ENCODE assay signal across 11 cellular contexts in genomic region chr1:16765731-16766605, GRCh38. TPM values are rescaled to one million over a fixed set of nuclear protein-coding genes. Genes with fewer than 3 reads are reported as not detected.
DNase-seq lines count a peak whose midpoint lies in the region; FAIRE-seq and TF ChIP-seq lines count a peak whose summit lies in the region.
"Not testable (repeated sequence)": the region's sequence is repeated elsewhere in the genome, so short reads cannot be mapped to it uniquely, and the experiment has no call there.
"Had no signal": no experiment of that assay in that cellular context is flagged by ENCODE, and none has a peak within 500 bp of the region (broad histone marks: within the 10 kb centered on the region; RNA-seq: fewer than 3 reads in every experiment).

No MANE protein-coding gene starts in this region.

- H3K27me3 Mint-ChIP-seq in progenitor cell of endocrine pancreas: not testable (repeated sequence)

- not testable (repeated sequence) for H3K27me3 ChIP-seq in BE2C; keratinocyte (ENCODE audit: control insufficient read depth, extremely low read depth, insufficient read depth, low read length); stomach smooth muscle (ENCODE audit: control insufficient read depth in 1 of 2, insufficient read depth in 2 of 2, low read length in 2 of 2)
- H3K27me3 ChIP-seq in mesenchymal stem cell (ENCODE audit: control insufficient read depth in 1 of 2, insufficient read depth in 1 of 2, low read length in 2 of 2): peaks cover 0 to 38% of the 10 kb centered on the region in 2 experiments

- H2AFZ ChIP-seq in keratinocyte (ENCODE audit: control insufficient read depth, low read length); mesenchymal stem cell (ENCODE audit: low read depth, low read length): not testable (repeated sequence)

- peak overlapping the region; percentile 41 for H3K4me2 ChIP-seq in keratinocyte (ENCODE audit: control insufficient read depth, extremely low read depth, insufficient read depth, low read depth, low read length)
- peak overlapping the region; percentile 42 for H3K4me2 ChIP-seq in mesenchymal stem cell (ENCODE audit: low read length, poor library complexity, severe bottlenecking)

- not testable (repeated sequence) for H3K4me3 ChIP-seq in BE2C (ENCODE audit: low read depth, low read length); keratinocyte (ENCODE audit: control insufficient read depth in 2 of 3, extremely low read depth in 1 of 3, insufficient read depth in 2 of 3, low read depth in 1 of 3, low read length in 3 of 3)
- peak overlapping the region in 1 of 2 experiments; percentile 59 for H3K4me3 ChIP-seq in mesenchymal stem cell (ENCODE audit: insufficient read depth in 1 of 2, low read depth in 1 of 2, low read length in 2 of 2)
- H3K4me3 ChIP-seq in stomach smooth muscle (ENCODE audit: low read length in 2 of 2): peak overlapping the region in 1 of 2 donors; percentile 35

- not testable (repeated sequence) for H3K79me1 ChIP-seq in mesenchymal stem cell (replicated peaks; ENCODE audit: low read length, poor library complexity, severe bottlenecking)

- not testable (repeated sequence) for H3K9me3 ChIP-seq in BE2C; keratinocyte (ENCODE audit: control insufficient read depth, low read depth, low read length); mesenchymal stem cell (ENCODE audit: control insufficient read depth, low read length); stomach smooth muscle (ENCODE audit: control insufficient read depth in 2 of 2, low read length in 2 of 2)

- not testable (repeated sequence) for H3K9me3 Mint-ChIP-seq in progenitor cell of endocrine pancreas (ENCODE audit: low read depth)

- not testable (repeated sequence) for H4K91ac ChIP-seq in mesenchymal stem cell (ENCODE audit: low read length)

- H3K18ac ChIP-seq in mesenchymal stem cell (ENCODE audit: low read depth in 1 of 2, low read length in 2 of 2): not testable (repeated sequence)

- H3K36me3 ChIP-seq in BE2C; keratinocyte (ENCODE audit: control insufficient read depth in 2 of 2, extremely low read depth in 1 of 2, insufficient read depth in 2 of 2, low read length in 2 of 2); mesenchymal stem cell (ENCODE audit: control insufficient read depth in 1 of 2, insufficient read depth in 2 of 2, low read depth in 1 of 2, low read length in 2 of 2); stomach smooth muscle (ENCODE audit: control insufficient read depth in 2 of 2, insufficient read depth in 2 of 2, low read length in 2 of 2): not testable (repeated sequence)

- peak; percentile 38 for DNase-seq in BE2C
- DNase-seq in NCI-H146 (lab: John Stamatoyannopoulos, UW): peak; percentile 60
- peak; percentile 24 for DNase-seq in globus pallidus (ENCODE audit: low spot score)
- not testable (repeated sequence) for DNase-seq in keratinocyte (ENCODE audit: low read depth, low spot score); mesenchymal stem cell; progenitor cell of endocrine pancreas (ENCODE audit: low spot score, unreplicated experiment)

- peaks cover 29% of the 10 kb centered on the region for H3K4me1 Mint-ChIP-seq in progenitor cell of endocrine pancreas (ENCODE audit: low read depth)

- peak overlapping the region; percentile 64 for H3K27ac Mint-ChIP-seq in progenitor cell of endocrine pancreas

- H4K8ac ChIP-seq in mesenchymal stem cell (ENCODE audit: low read length): not testable (repeated sequence)

- not testable (repeated sequence) for TF ChIP-seq CTCF in BE2C (IDR thresholded peaks at IDR 0.05; ENCODE audit: low read depth, low read length); keratinocyte (optimal IDR thresholded peaks at IDR 0.05 in 1 of 3, IDR thresholded peaks at IDR 0.05 in 1 of 3, conservative IDR thresholded peaks at IDR 0.05 in 1 of 3; ENCODE audit: extremely low read depth in 1 of 3, insufficient read depth in 2 of 3, low read length in 3 of 3); progenitor cell of endocrine pancreas (IDR thresholded peaks at IDR 0.05; ENCODE audit: unreplicated experiment)

- H3K79me2 ChIP-seq in keratinocyte (ENCODE audit: control insufficient read depth, insufficient read depth, low read length): not testable (repeated sequence)

- dilution Hi-C loops in keratinocyte (cut with MboI; ENCODE audit: extremely low pct_ligation_motif_present, low sequenced_read_pairs): not testable (repeated sequence)

- H3K4ac ChIP-seq in mesenchymal stem cell (ENCODE audit: low read depth in 1 of 2, low read length in 2 of 2): not testable (repeated sequence)

- not testable (repeated sequence) for H3K9ac ChIP-seq in keratinocyte (ENCODE audit: control insufficient read depth, extremely low read depth, insufficient read depth, low read length); mesenchymal stem cell (ENCODE audit: low read length); stomach smooth muscle (ENCODE audit: low read length in 2 of 2)

- H2BK120ac ChIP-seq in mesenchymal stem cell (ENCODE audit: low read depth, low read length): not testable (repeated sequence)

- H3K36me3 Mint-ChIP-seq in progenitor cell of endocrine pancreas (ENCODE audit: insufficient read depth): not testable (repeated sequence)

- not testable (repeated sequence) for H4K20me1 ChIP-seq in keratinocyte (ENCODE audit: control insufficient read depth, extremely low read depth, insufficient read depth, low read length)

- not testable (repeated sequence) for H3K23ac ChIP-seq in mesenchymal stem cell (ENCODE audit: low read length in 2 of 2)

- H3K4me1 ChIP-seq in BE2C; stomach smooth muscle (ENCODE audit: control insufficient read depth, insufficient read depth, low read length): not testable (repeated sequence)
- H3K4me1 ChIP-seq in keratinocyte (ENCODE audit: control insufficient read depth, extremely low read depth, insufficient read depth, low read length) (peaks cover 11% of the 10 kb centered on the region), mesenchymal stem cell (ENCODE audit: control insufficient read depth, insufficient read depth, low read depth, low read length) (peaks cover 25% of the 10 kb centered on the region)

- not testable (repeated sequence) for H3K4me3 Mint-ChIP-seq in progenitor cell of endocrine pancreas (ENCODE audit: low read depth)

- H3K14ac ChIP-seq in mesenchymal stem cell (ENCODE audit: low read length in 2 of 2): not testable (repeated sequence)

- FAIRE-seq in keratinocyte (lab: Jason Lieb, UNC): not testable (repeated sequence)

- not testable (repeated sequence) for H3K9me1 ChIP-seq in keratinocyte (ENCODE audit: control insufficient read depth, extremely low read depth, insufficient read depth, low read length)

- H2BK5ac ChIP-seq in mesenchymal stem cell (ENCODE audit: low read depth, low read length, poor library complexity, severe bottlenecking): peak overlapping the region; percentile 81

- 82% methylated on average over 16 of the region's 31 CpGs for WGBS in mesenchymal stem cell

- not testable (repeated sequence) for H2BK12ac ChIP-seq in mesenchymal stem cell (ENCODE audit: low read length in 2 of 2)

- H2BK15ac ChIP-seq in mesenchymal stem cell (ENCODE audit: low read depth, poor library complexity, severe bottlenecking): not testable (repeated sequence)

- H3K27ac ChIP-seq in cingulate gyrus (ENCODE audit: low read depth, low read length) (peak overlapping the region; percentile 58), mesenchymal stem cell (ENCODE audit: low read length, poor library complexity, severe bottlenecking) (peak overlapping the region; percentile 83), stomach smooth muscle (ENCODE audit: low read length) (peak overlapping the region; percentile 73)
- not testable (repeated sequence) for H3K27ac ChIP-seq in keratinocyte (ENCODE audit: control insufficient read depth, insufficient read depth, low read length)

- peak overlapping the region; percentile 100 for H2AK5ac ChIP-seq in mesenchymal stem cell (ENCODE audit: low read length, severe bottlenecking)

RNA-seq across cellular contexts. Expression of gene RNU1-4, which starts 25.7 kb away (rescaled TPM):
- polyA plus RNA-seq in BE2C (2012; ENCODE audit: insufficient read depth, insufficient read length, low read depth): 5.0 TPM
- 66.0 to 67.0 TPM in 2 of 3 replicates, not detected in the other for polyA plus RNA-seq in keratinocyte
- polyA plus RNA-seq in keratinocyte (2011; ENCODE audit: low read depth): not detected
- not detected in 2 replicates for polyA plus RNA-seq in keratinocyte (2011; cell fraction: cytosol; rRNA removed)
- under 0.01 TPM in 2 replicates for polyA plus RNA-seq in keratinocyte (2011; cell fraction: nucleus; rRNA removed)
- polyA plus RNA-seq in keratinocyte (2012; ENCODE audit: low replicate concordance): not detected in 2 replicates
- polyA minus RNA-seq in keratinocyte: 13,175 to 24,724 TPM (median 16,252 TPM) in 3 replicates
- 39,283 TPM for polyA minus RNA-seq in keratinocyte (2011; cell fraction: cytosol; rRNA and poly(A)+ RNA removed)
- polyA minus RNA-seq in keratinocyte (2011; cell fraction: nucleus; rRNA and poly(A)+ RNA removed): 15,420 and 21,721 TPM in 2 replicates
- polyA plus RNA-seq in mesenchymal stem cell (2013, experiment 1 of 2): not detected
- polyA plus RNA-seq in mesenchymal stem cell (2013, experiment 2 of 2): not detected
- total RNA-seq in progenitor cell of endocrine pancreas: 3,923 and 3,957 TPM in 2 replicates
- polyA plus RNA-seq: adipose tissue, cardiac muscle cell, CD14-positive monocyte had no signal
